ENCODE assay signal across 1 cellular context in genomic region chr14:103207038-103207403, GRCh38.
TF ChIP-seq lines count a peak whose summit lies in the region.

No MANE protein-coding gene starts in this region.

TF ChIP-seq in GM23338, 12 proteins besides CTCF, POLR2A, EP300 and RAD21 (continued from another document):
- no peak for TF ChIP-seq ZNF114 (CRISPR knock-in tag; IDR thresholded peaks at IDR 0.05)
- no peak for TF ChIP-seq ZNF331 (CRISPR knock-in tag; IDR thresholded peaks at IDR 0.05; ENCODE audit: low read depth)
- TF ChIP-seq ZNF462 (CRISPR knock-in tag; IDR thresholded peaks at IDR 0.05), result no peak
- TF ChIP-seq POLR2AphosphoS5 (IDR thresholded peaks at IDR 0.05; ENCODE audit: low read depth), result no peak
- no peak for TF ChIP-seq NANOG (IDR thresholded peaks at IDR 0.05; ENCODE audit: borderline replicate concordance)
